Comparison of ENCODE assay signal across 8 cellular contexts in the genomic region with DNA sequence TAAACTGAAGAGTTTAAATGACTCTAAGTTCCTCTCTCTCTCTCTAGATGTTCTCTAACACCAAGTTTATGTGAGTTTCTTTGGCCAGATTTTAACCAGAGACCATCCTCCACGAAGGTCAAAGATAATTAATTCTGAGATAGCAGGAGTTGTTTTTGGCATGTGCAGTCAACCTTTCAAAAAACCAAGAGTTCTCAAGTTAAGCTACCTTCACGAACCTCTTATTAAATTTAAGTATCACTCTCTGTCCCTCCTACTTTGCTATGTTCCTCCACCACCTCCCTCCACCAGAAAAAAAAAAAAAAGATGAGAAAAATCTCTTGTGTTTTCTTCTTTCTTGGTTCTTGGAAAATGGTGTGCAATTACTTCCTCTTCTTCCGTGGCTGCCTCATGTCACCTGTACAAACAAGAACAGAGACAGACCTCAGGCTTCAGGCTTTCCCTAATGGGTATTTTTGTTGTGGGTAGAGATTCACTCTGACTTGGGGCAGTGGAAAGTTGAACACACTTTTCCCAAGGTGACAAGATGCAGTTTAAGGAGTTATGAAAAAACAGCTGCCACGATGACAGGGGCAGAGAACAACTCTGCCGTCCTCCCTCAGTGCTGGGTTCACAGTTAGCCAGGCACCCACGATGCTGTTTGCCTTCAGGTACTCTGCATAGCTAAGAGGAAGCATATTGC.
DNase-seq lines count a peak whose midpoint lies in the region; ATAC-seq and TF ChIP-seq lines count a peak whose summit lies in the region.

No MANE protein-coding gene starts in this region.

- H3K36me3 ChIP-seq in spleen (no peaks in the 10 kb centered on the region), right lobe of liver (no peaks in the 10 kb centered on the region), aorta (ENCODE audit: control insufficient read depth in 1 of 2, insufficient read depth in 2 of 2, low read length in 1 of 2) (no peaks in the 10 kb centered on the region), right atrium auricular region (no peaks in the 10 kb centered on the region)

- 33 to 39% (median 35%) methylated on average over 6 of the region's 6 CpGs for WGBS in spleen, 5 donors
- WGBS in right lobe of liver (ENCODE audit: insufficient coverage, low coverage, low lambda C conversion rate, missing lambda C conversion rate): 43% methylated on average over 6 of the region's 6 CpGs
- WGBS in aorta, 2 donors: 49 to 59% methylated on average over 6 of the region's 6 CpGs

- H3K9me3 Mint-ChIP-seq in activated CD8-positive, alpha-beta memory T cell treated with anti-CD3 and anti-CD28 coated beads, Interleukin-2, amount 10 ng/mL, durations not matched to agents 7 days and 5 days (ENCODE audit: low read depth): no peaks in the 10 kb centered on the region

- H3K4me3 ChIP-seq in spleen (no peak overlapping the region), right lobe of liver (no peak overlapping the region), aorta (ENCODE audit: low read length in 2 of 2) (no peak overlapping the region), right atrium auricular region (no peak overlapping the region)

- H3K9me3 ChIP-seq in spleen: no peaks in the 10 kb centered on the region
- H3K9me3 ChIP-seq in right lobe of liver: no peaks in the 10 kb centered on the region
- no peaks in the 10 kb centered on the region for H3K9me3 ChIP-seq in aorta (ENCODE audit: control insufficient read depth, low read length)
- no peaks in the 10 kb centered on the region for H3K9me3 ChIP-seq in right atrium auricular region

- H3K36me3 Mint-ChIP-seq in activated CD8-positive, alpha-beta memory T cell treated with anti-CD3 and anti-CD28 coated beads, Interleukin-2, amount 10 ng/mL, durations not matched to agents 7 days and 5 days: peaks cover 2% of the 10 kb centered on the region

- DNase-seq in activated CD8-positive, alpha-beta memory T cell treated with anti-CD3 and anti-CD28 coated beads, Interleukin-2, amount 10 ng/mL, durations not matched to agents 7 days and 5 days: no peak
- DNase-seq in spleen (no peak), right lobe of liver (no peak), inferior parietal cortex (ENCODE audit: extremely low spot score) (no peak), aorta (no peak), right atrium auricular region (ENCODE audit: low spot score) (no peak)

- no peak overlapping the region for H3K4me3 Mint-ChIP-seq in activated CD8-positive, alpha-beta memory T cell treated with anti-CD3 and anti-CD28 coated beads, Interleukin-2, amount 10 ng/mL, durations not matched to agents 7 days and 5 days

- intact Hi-C loops in spleen (cut with DNase I; ENCODE audit: low total_unique reads): no loop called here
- intact Hi-C loops in right lobe of liver (cut with DNase I): no loop called here
- intact Hi-C loops in aorta (cut with DNase I): no loop called here

- H3K27me3 ChIP-seq in spleen (replicated peaks in 1 of 7) (no peaks in the 10 kb centered on the region), right lobe of liver (no peaks in the 10 kb centered on the region), aorta (ENCODE audit: control insufficient read depth in 1 of 2, insufficient read depth in 2 of 2, low read length in 1 of 2) (no peaks in the 10 kb centered on the region), right atrium auricular region (no peaks in the 10 kb centered on the region)

- no peaks in the 10 kb centered on the region for H3K27me3 Mint-ChIP-seq in activated CD8-positive, alpha-beta memory T cell treated with anti-CD3 and anti-CD28 coated beads, Interleukin-2, amount 10 ng/mL, durations not matched to agents 7 days and 5 days

- H3K27ac ChIP-seq in spleen: peak overlapping the region in 5 of 8 donors; percentile 12 to 67 (median 26)
- H3K27ac ChIP-seq in right lobe of liver: no peak overlapping the region
- H3K27ac ChIP-seq in aorta (ENCODE audit: low read depth in 1 of 2, low read length in 2 of 2): no peak overlapping the region
- H3K27ac ChIP-seq in right atrium auricular region: no peak overlapping the region

- CTCF ChIA-PET in activated CD8-positive, alpha-beta memory T cell treated with anti-CD3 and anti-CD28 coated beads, Interleukin-2, amount 10 ng/mL, durations not matched to agents 7 days and 5 days (lab: Charles Lee): no interaction called here

- peak overlapping the region; percentile 45 for H3K27ac Mint-ChIP-seq in activated CD8-positive, alpha-beta memory T cell treated with anti-CD3 and anti-CD28 coated beads, Interleukin-2, amount 10 ng/mL, durations not matched to agents 7 days and 5 days

- TF ChIP-seq CTCF in spleen (IDR thresholded peaks at IDR 0.05 in 8 of 11, conservative IDR thresholded peaks at IDR 0.05 in 3 of 11): no peak
- no peak for TF ChIP-seq CTCF in right lobe of liver (IDR thresholded peaks at IDR 0.05)
- TF ChIP-seq CTCF in right atrium auricular region (IDR thresholded peaks at IDR 0.05): no peak

- peaks cover 44% of the 10 kb centered on the region for H3K4me1 Mint-ChIP-seq in activated CD8-positive, alpha-beta memory T cell treated with anti-CD3 and anti-CD28 coated beads, Interleukin-2, amount 10 ng/mL, durations not matched to agents 7 days and 5 days

- H3K4me1 ChIP-seq in spleen (peaks cover 9 to 53% (median 27%) of the 10 kb centered on the region in 6 donors), right lobe of liver (no peaks in the 10 kb centered on the region), aorta (ENCODE audit: control insufficient read depth in 1 of 2, insufficient read depth in 2 of 2, low read length in 2 of 2) (peaks cover 0 to 3% of the 10 kb centered on the region in 2 donors), right atrium auricular region (peaks cover 0 to 23% of the 10 kb centered on the region in 2 donors)

- TF ChIP-seq POLR2A in spleen (IDR thresholded peaks at IDR 0.05) (no peak), right lobe of liver (IDR thresholded peaks at IDR 0.05) (no peak)

- ATAC-seq in GM19023 (IDR thresholded peaks at IDR 0.05; ENCODE audit: unreplicated experiment) (peak; percentile 48), HG02852 (IDR thresholded peaks at IDR 0.05; ENCODE audit: unreplicated experiment) (peak; percentile 38), right lobe of liver (no peak), aorta (ENCODE audit: low FRiP score) (no peak)
- ATAC-seq in activated CD8-positive, alpha-beta memory T cell treated with anti-CD3 and anti-CD28 coated beads, Interleukin-2, amount 10 ng/mL, durations not matched to agents 7 days and 5 days: peak; percentile 34

Comparison
In these comparisons a context has a peak if more than half of its experiments do, and no peak if none do; other contexts are left out.
1. ATAC-seq: peak in GM19023 (single experiment), HG02852 (single experiment) and activated CD8-positive, alpha-beta memory T cell treated with anti-CD3 and anti-CD28 coated beads, Interleukin-2, amount 10 ng/mL, durations not matched to agents 7 days and 5 days (single experiment); none in right lobe of liver (0 of 4) and aorta (single experiment).
2. H3K27ac ChIP-seq: peak in spleen (5 of 8); none in right lobe of liver (0 of 3), aorta (0 of 2) and right atrium auricular region (0 of 2).